In genomic region chr6:122669418-122669817, GRCh38 we compare ENCODE assay signal across 9 cellular contexts. TPM values are rescaled to one million over a fixed set of nuclear protein-coding genes. Genes with fewer than 3 reads are reported as not detected.
"Had no signal": no experiment of that assay in that cellular context is flagged by ENCODE, and none has a peak within 500 bp of the region (broad histone marks: within the 10 kb centered on the region; RNA-seq: fewer than 3 reads in every experiment).

No MANE protein-coding gene starts in this region.

- FAIRE-seq: G401.6, GM12878, GM12891, GM12892, GM18507, GM19239 had no signal

- H3K4me3 ChIP-seq: GM12878 had no signal

- DNase-seq: GDM1, GF-D8 had no signal

- ATAC-seq: GM12878 had no signal

RNA-seq across cellular contexts. Expression of gene PKIB, which starts 59.2 kb away (rescaled TPM):
- total RNA-seq: G401 had no signal
